Comparison of ENCODE assay signal across 1 cellular context in the genomic region with DNA sequence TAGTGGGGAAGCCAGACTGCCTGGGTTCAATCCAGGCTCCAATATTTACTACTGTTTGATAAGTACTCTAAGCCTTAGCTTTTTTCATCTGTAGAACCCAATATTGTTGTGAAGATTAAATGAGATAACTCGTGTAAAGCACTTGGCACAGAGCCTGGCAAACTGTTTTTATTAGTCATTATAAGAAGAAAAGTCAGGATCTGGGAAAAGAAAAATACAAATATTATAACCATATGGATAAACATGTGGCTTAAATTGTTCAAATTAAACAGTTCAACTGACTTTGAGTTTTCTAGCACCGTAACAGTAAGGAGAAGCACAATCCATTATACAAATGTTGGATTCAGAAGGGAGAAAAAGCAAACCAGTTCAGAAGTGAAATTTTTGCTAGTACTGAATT.
TF ChIP-seq lines count a peak whose summit lies in the region.

No MANE protein-coding gene starts in this region.

TF ChIP-seq in IMR-90, 13 proteins besides CTCF, POLR2A, EP300 and RAD21:
- no peak for TF ChIP-seq CEBPB (IDR thresholded peaks at IDR 0.05; ENCODE audit: low read depth, low read length)
- no peak for TF ChIP-seq FOS (IDR thresholded peaks at IDR 0.05; ENCODE audit: low read depth, low read length)
- no peak for TF ChIP-seq CHD1 (IDR thresholded peaks at IDR 0.05; ENCODE audit: low read depth, low read length)
- TF ChIP-seq MAFK (IDR thresholded peaks at IDR 0.05; ENCODE audit: low read depth, low read length) = no peak
- no peak for TF ChIP-seq NFE2L2 (IDR thresholded peaks at IDR 0.05; ENCODE audit: low read depth, low read length)
- TF ChIP-seq MAZ (IDR thresholded peaks at IDR 0.05; ENCODE audit: borderline replicate concordance, low read depth, low read length) = no peak
- no peak for TF ChIP-seq MXI1 (IDR thresholded peaks at IDR 0.05; ENCODE audit: borderline replicate concordance, low read depth, low read length)
- no peak for TF ChIP-seq RCOR1 (IDR thresholded peaks at IDR 0.05; ENCODE audit: insufficient replicate concordance, low read length)
- TF ChIP-seq, protein P1, sequence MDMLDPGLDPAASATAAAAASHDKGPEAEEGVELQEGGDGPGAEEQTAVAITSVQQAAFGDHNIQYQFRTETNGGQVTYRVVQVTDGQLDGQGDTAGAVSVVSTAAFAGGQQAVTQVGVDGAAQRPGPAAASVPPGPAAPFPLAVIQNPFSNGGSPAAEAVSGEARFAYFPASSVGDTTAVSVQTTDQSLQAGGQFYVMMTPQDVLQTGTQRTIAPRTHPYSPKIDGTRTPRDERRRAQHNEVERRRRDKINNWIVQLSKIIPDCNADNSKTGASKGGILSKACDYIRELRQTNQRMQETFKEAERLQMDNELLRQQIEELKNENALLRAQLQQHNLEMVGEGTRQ (IDR thresholded peaks at IDR 0.05; ENCODE audit: low read depth, low read length) = no peak
- TF ChIP-seq RFX5 (IDR thresholded peaks at IDR 0.05; ENCODE audit: low read depth, low read length) = no peak
- no peak for TF ChIP-seq SMC3 (IDR thresholded peaks at IDR 0.05; ENCODE audit: low read depth, low read length)
- TF ChIP-seq BHLHE40 (IDR thresholded peaks at IDR 0.05; ENCODE audit: low read depth, low read length) = no peak
- TF ChIP-seq, protein P2, sequence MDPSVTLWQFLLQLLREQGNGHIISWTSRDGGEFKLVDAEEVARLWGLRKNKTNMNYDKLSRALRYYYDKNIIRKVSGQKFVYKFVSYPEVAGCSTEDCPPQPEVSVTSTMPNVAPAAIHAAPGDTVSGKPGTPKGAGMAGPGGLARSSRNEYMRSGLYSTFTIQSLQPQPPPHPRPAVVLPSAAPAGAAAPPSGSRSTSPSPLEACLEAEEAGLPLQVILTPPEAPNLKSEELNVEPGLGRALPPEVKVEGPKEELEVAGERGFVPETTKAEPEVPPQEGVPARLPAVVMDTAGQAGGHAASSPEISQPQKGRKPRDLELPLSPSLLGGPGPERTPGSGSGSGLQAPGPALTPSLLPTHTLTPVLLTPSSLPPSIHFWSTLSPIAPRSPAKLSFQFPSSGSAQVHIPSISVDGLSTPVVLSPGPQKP (IDR thresholded peaks at IDR 0.05; ENCODE audit: borderline replicate concordance, low read depth, low read length) = no peak
TF ChIP-seq in IMR-90: peak in this region for 0.
